Comparison of ENCODE assay signal across 25 cellular contexts in genomic region chr22:34160117-34160758, GRCh38.
"Had no signal": no experiment of that assay in that cellular context is flagged by ENCODE, and none has a peak within 500 bp of the region (broad histone marks: within the 10 kb centered on the region; RNA-seq: fewer than 3 reads in every experiment).

No MANE protein-coding gene starts in this region.

- H3K27ac ChIP-seq: breast epithelium, gastrocnemius medialis, parathyroid adenoma, right atrium auricular region, uterus had no signal

- H3K4me1 ChIP-seq: breast epithelium, gastrocnemius medialis, parathyroid adenoma, right atrium auricular region, uterus had no signal

- H3K9me3 ChIP-seq: breast epithelium, gastrocnemius medialis, right atrium auricular region, uterus had no signal

- H3K4me3 ChIP-seq: breast epithelium, gastrocnemius medialis, right atrium auricular region, smooth muscle cell, uterus had no signal

- H3K27me3 ChIP-seq: breast epithelium, gastrocnemius medialis, right atrium auricular region, uterus had no signal

- H3K36me3 ChIP-seq: breast epithelium, gastrocnemius medialis, right atrium auricular region, uterus had no signal

- DNase-seq: activated B cell treated with CpG ODN at 0.5 μM for 24 hours; activated CD8-positive, alpha-beta memory T cell treated with anti-CD3 and anti-CD28 coated beads, Interleukin-2, amount 10 ng/mL, durations not matched to agents 7 days and 5 days; activated CD8-positive, alpha-beta T cell treated with anti-CD3 and anti-CD28 coated beads, Interleukin-2, amount 10 ng/mL, durations not matched to agents 7 days and 5 days; activated naive CD4-positive, alpha-beta T cell; activated T-cell treated with anti-CD3 and anti-CD28 coated beads, Interleukin-2, amount 50 U/mL, for 48 hours; dermis blood vessel endothelial cell; effector memory CD4-positive, alpha-beta T cell; erythroblast; gastrocnemius medialis; glutamatergic neuron; mammary epithelial cell; naive B cell; nephron progenitor cell; nucleus accumbens; stimulated activated CD4-positive, alpha-beta T cell treated with anti-CD3 and anti-CD28 coated beads, Interleukin-1b, Interleukin-23, amount 100 ng/mL, for 48 hours; stimulated activated CD4-positive, alpha-beta T cell treated with anti-CD3 and anti-CD28 coated beads, Interleukin-4, amount 100 ng/mL, for 4 hours; stimulated activated CD8-positive, alpha-beta memory T cell treated with anti-CD3 and anti-CD28 coated beads, Interleukin-4, amount 100 ng/mL, for 48 hours; stimulated activated naive CD8-positive, alpha-beta T cell treated with anti-CD3 and anti-CD28 coated beads, Interleukin-15, amount 100 ng/mL, for 72 hours; substantia nigra; T-helper 2 cell; uterus had no signal
